ENCODE assay signal across 8 cellular contexts in genomic region chr11:6755303-6755952, GRCh38. TPM values are rescaled to one million over a fixed set of nuclear protein-coding genes. Genes with fewer than 3 reads are reported as not detected.
DNase-seq lines count a peak whose midpoint lies in the region; ATAC-seq, FAIRE-seq and TF ChIP-seq lines count a peak whose summit lies in the region.

No MANE protein-coding gene starts in this region.

- H3K9ac ChIP-seq in HepG2 (ENCODE audit: insufficient read depth, low read depth, low read length), result no peak overlapping the region

- TF ChIP-seq CTCF in HepG2 (CRISPR knock-in tag; IDR thresholded peaks at IDR 0.05) (peak; percentile 71), upper lobe of right lung (IDR thresholded peaks at IDR 0.05) (peak; percentile 90)

- H3K27ac ChIP-seq in HepG2 (ENCODE audit: extremely low read length, insufficient read depth, low read length) (no peak overlapping the region), upper lobe of right lung (no peak overlapping the region)

- intact Hi-C loops in HepG2 (cut with micrococcal nuclease; ENCODE audit: unreplicated experiment), result no loop called here
- intact Hi-C loops in upper lobe of right lung (cut with DNase I), result no loop called here
- intact Hi-C loops in activated T-helper 2 cell treated with anti-CD3 and anti-CD28 coated beads, Interferon-gamma antibody, Interleukin-2, Interleukin-4, amounts not matched to agents 10 μg/mL and 5 μg/mL and 100 μg/mL, durations not matched to agents 14 hours and 24 hours and 36 hours (cut with micrococcal nuclease), result no loop called here

- peaks cover 3% of the 10 kb centered on the region for H3K4me1 Mint-ChIP-seq in activated T-helper 2 cell treated with anti-CD3 and anti-CD28 coated beads, Interferon-gamma antibody, Interleukin-2, Interleukin-4, amounts not matched to agents 10 μg/mL and 5 μg/mL and 100 μg/mL, durations not matched to agents 14 hours and 24 hours and 36 hours (ENCODE audit: low read depth)

- no peaks in the 10 kb centered on the region for H3K79me2 ChIP-seq in HepG2 (ENCODE audit: insufficient read depth, low read length)

- CTCF ChIA-PET in HepG2 (lab: Yijun Ruan, JAX; ENCODE audit: low intra/inter-chr PET ratio, low total read pairs), result interaction anchor here (2.3 kb wide), 1 partner anchor 17 kb away, joined by 8 read pairs; no protein-coding TSS in a partner anchor

- 0% methylated on average over 5 of the region's 5 CpGs for WGBS in HepG2 (ENCODE audit: low lambda C conversion rate)

- BruUV-seq in HepG2 (replicated peaks; lab: Mats Ljungman, UMichigan), result no TSS peak

- ATAC-seq in GM21526 (IDR thresholded peaks at IDR 0.05; ENCODE audit: low FRiP score, unreplicated experiment) (peak; percentile 56), HepG2 (peak; percentile 52; the same call in 2 of the 3 replicates), upper lobe of right lung (peak; percentile 76)

- H3K9me3 ChIP-seq in HepG2 (ENCODE audit: low read length), result no peaks in the 10 kb centered on the region
- H3K9me3 ChIP-seq in upper lobe of right lung, result no peaks in the 10 kb centered on the region

- no peak for TF ChIP-seq POLR2A in HepG2 (IDR thresholded peaks at IDR 0.05; ENCODE audit: insufficient read depth in 1 of 2, low read depth in 2 of 2, low read length in 2 of 2)

- H3K27ac Mint-ChIP-seq in activated T-helper 2 cell treated with anti-CD3 and anti-CD28 coated beads, Interferon-gamma antibody, Interleukin-2, Interleukin-4, amounts not matched to agents 10 μg/mL and 5 μg/mL and 100 μg/mL, durations not matched to agents 14 hours and 24 hours and 36 hours, result no peak overlapping the region

- TF ChIP-seq EP300 in HepG2 (IDR thresholded peaks at IDR 0.05; ENCODE audit: low read depth in 2 of 2, low read length in 2 of 2) (no peak), HepG2 (CRISPR knock-in tag; IDR thresholded peaks at IDR 0.05; ENCODE audit: borderline replicate concordance) (no peak)

- POLR2A ChIA-PET in HepG2 (lab: Yijun Ruan, JAX), result no interaction called here

- H3K4me3 Mint-ChIP-seq in activated T-helper 2 cell treated with anti-CD3 and anti-CD28 coated beads, Interferon-gamma antibody, Interleukin-2, Interleukin-4, amounts not matched to agents 10 μg/mL and 5 μg/mL and 100 μg/mL, durations not matched to agents 14 hours and 24 hours and 36 hours (ENCODE audit: low read depth), result no peak overlapping the region

- no peaks in the 10 kb centered on the region for H3K36me3 ChIP-seq in HepG2 (replicated peaks in 1 of 2; ENCODE audit: control insufficient read depth in 1 of 2, insufficient read depth in 2 of 2, low read length in 2 of 2)
- no peaks in the 10 kb centered on the region for H3K36me3 ChIP-seq in upper lobe of right lung

- H3K4me3 ChIP-seq in HepG2 (replicated peaks in 1 of 3; ENCODE audit: insufficient read depth in 1 of 3, low read depth in 2 of 3, low read length in 3 of 3), result no peak overlapping the region
- H3K4me3 ChIP-seq in upper lobe of right lung, result no peak overlapping the region

- no peak for TF ChIP-seq RAD21 in HepG2 (CRISPR knock-in tag; IDR thresholded peaks at IDR 0.05)

- FAIRE-seq in HepG2 (lab: Jason Lieb, UNC), result peak; percentile 59

- H4K20me1 ChIP-seq in HepG2 (ENCODE audit: insufficient read depth, low read length), result no peaks in the 10 kb centered on the region

- no peaks in the 10 kb centered on the region; a peak in 2 of 5 replicates for H3K27me3 ChIP-seq in HepG2 (ENCODE audit: control insufficient read depth in 1 of 2, insufficient read depth in 2 of 2, low read length in 2 of 2)
- no peaks in the 10 kb centered on the region for H3K27me3 ChIP-seq in upper lobe of right lung

- peak; percentile 3 for DNase-seq in NCI-H2029 treated with DMSO at 0.1 percent for 48 hours (lab: John Stamatoyannopoulos, UW)
- no peak for DNase-seq in NCI-H2029 (lab: John Stamatoyannopoulos, UW)
- DNase-seq in RPMI8226, result peak; percentile 37
- DNase-seq in cerebellum (ENCODE audit: low spot score), result peak; percentile 33
- peak; percentile 10 for DNase-seq in HepG2 (ENCODE audit: low spot score)
- DNase-seq in upper lobe of right lung, result no peak
- DNase-seq in activated T-helper 2 cell treated with anti-CD3 and anti-CD28 coated beads, Interferon-gamma antibody, Interleukin-2, Interleukin-4, amounts not matched to agents 10 μg/mL and 5 μg/mL and 100 μg/mL, durations not matched to agents 14 hours and 24 hours and 36 hours (ENCODE audit: low spot score), result no peak

- H3K4me1 ChIP-seq in HepG2 (ENCODE audit: insufficient read depth, low read length), result no peaks in the 10 kb centered on the region
- no peaks in the 10 kb centered on the region for H3K4me1 ChIP-seq in upper lobe of right lung

- H2AFZ ChIP-seq in HepG2 (ENCODE audit: low read length), result no peak overlapping the region

- H3K27me3 Mint-ChIP-seq in activated T-helper 2 cell treated with anti-CD3 and anti-CD28 coated beads, Interferon-gamma antibody, Interleukin-2, Interleukin-4, amounts not matched to agents 10 μg/mL and 5 μg/mL and 100 μg/mL, durations not matched to agents 14 hours and 24 hours and 36 hours (ENCODE audit: low read depth), result peaks cover 1% of the 10 kb centered on the region

- no peaks in the 10 kb centered on the region for H3K9me3 Mint-ChIP-seq in activated T-helper 2 cell treated with anti-CD3 and anti-CD28 coated beads, Interferon-gamma antibody, Interleukin-2, Interleukin-4, amounts not matched to agents 10 μg/mL and 5 μg/mL and 100 μg/mL, durations not matched to agents 14 hours and 24 hours and 36 hours

- in situ Hi-C loops in HepG2 (cut with HindIII; ENCODE audit: extremely low pct_ligation_motif_present, low pct_unique_long_range_greater_than_20kb), result no loop called here

- no peak overlapping the region for H3K4me2 ChIP-seq in HepG2 (ENCODE audit: low read depth, low read length)

- H3K36me3 Mint-ChIP-seq in activated T-helper 2 cell treated with anti-CD3 and anti-CD28 coated beads, Interferon-gamma antibody, Interleukin-2, Interleukin-4, amounts not matched to agents 10 μg/mL and 5 μg/mL and 100 μg/mL, durations not matched to agents 14 hours and 24 hours and 36 hours (ENCODE audit: low read depth), result no peaks in the 10 kb centered on the region

RNA-seq across cellular contexts. Expression of gene OR2AG2, which starts 16.3 kb away (rescaled TPM):
- total RNA-seq in cerebellum (2.3 TPM), HepG2 (2016; rRNA removed; fragmentation: Illumina TruSeq; extraction: Trizol) (not detected in 2 replicates), upper lobe of right lung (0.14 TPM)
- not detected in 2 replicates for total RNA-seq in HepG2 (2016; cell fraction: cytosol; rRNA removed; fragmentation: Illumina TruSeq; extraction: Trizol; ENCODE audit: low read depth)
- not detected in 2 replicates for total RNA-seq in HepG2 (2016; cell fraction: insoluble cytoplasmic fraction; rRNA removed; fragmentation: Illumina TruSeq; extraction: Trizol)
- total RNA-seq in HepG2 (2016; cell fraction: membrane; rRNA removed; fragmentation: Illumina TruSeq; extraction: Trizol), result not detected in 2 replicates
- total RNA-seq in HepG2 (2016; cell fraction: nucleus; rRNA removed; fragmentation: Illumina TruSeq; extraction: Trizol), result not detected in 2 replicates
- polyA plus RNA-seq in HepG2 (2011; rRNA removed), result not detected in 2 replicates
- not detected in 2 replicates for polyA plus RNA-seq in HepG2 (2011; cell fraction: cytosol; rRNA removed)
- polyA plus RNA-seq in HepG2 (2011; cell fraction: nucleus; rRNA removed), result not detected in 2 replicates
- polyA plus RNA-seq in HepG2 (2012), result not detected in 2 replicates
- polyA plus RNA-seq in HepG2 (2016; cell fraction: cytosol; fragmentation: Illumina TruSeq; extraction: Trizol; ENCODE audit: low read depth), result not detected in 2 replicates
- not detected in 2 replicates for polyA plus RNA-seq in HepG2 (2016; cell fraction: insoluble cytoplasmic fraction; fragmentation: Illumina TruSeq; extraction: Trizol; ENCODE audit: low read depth)
- polyA plus RNA-seq in HepG2 (2016; cell fraction: membrane; fragmentation: Illumina TruSeq; extraction: Trizol; ENCODE audit: low read depth), result not detected in 2 replicates
- polyA plus RNA-seq in HepG2 (2016; cell fraction: nucleus; fragmentation: Illumina TruSeq; extraction: Trizol; ENCODE audit: insufficient read depth, low read depth), result not detected in 2 replicates
- polyA minus RNA-seq in HepG2 (2011; rRNA and poly(A)+ RNA removed; ENCODE audit: low replicate concordance), result not detected in 2 replicates
- polyA minus RNA-seq in HepG2 (2011; cell fraction: cytosol; rRNA and poly(A)+ RNA removed), result not detected in 2 replicates
- polyA minus RNA-seq in HepG2 (2011; cell fraction: nucleus; rRNA and poly(A)+ RNA removed), result not detected in 2 replicates
- total RNA-seq in activated T-helper 2 cell treated with anti-CD3 and anti-CD28 coated beads, Interferon-gamma antibody, Interleukin-2, Interleukin-4, amounts not matched to agents 10 μg/mL and 5 μg/mL and 100 μg/mL, durations not matched to agents 14 hours and 24 hours and 36 hours, result 0.34 and 0.60 TPM in 2 replicates

RNA-seq across cellular contexts. Expression of gene OR2AG1, which starts 27.4 kb away (rescaled TPM):
- total RNA-seq in cerebellum (not detected), HepG2 (2016; rRNA removed; fragmentation: Illumina TruSeq; extraction: Trizol) (not detected in 2 replicates), upper lobe of right lung (not detected)
- not detected in 2 replicates for total RNA-seq in HepG2 (2016; cell fraction: cytosol; rRNA removed; fragmentation: Illumina TruSeq; extraction: Trizol; ENCODE audit: low read depth)
- total RNA-seq in HepG2 (2016; cell fraction: insoluble cytoplasmic fraction; rRNA removed; fragmentation: Illumina TruSeq; extraction: Trizol), result not detected in 2 replicates
- not detected in 2 replicates for total RNA-seq in HepG2 (2016; cell fraction: membrane; rRNA removed; fragmentation: Illumina TruSeq; extraction: Trizol)
- total RNA-seq in HepG2 (2016; cell fraction: nucleus; rRNA removed; fragmentation: Illumina TruSeq; extraction: Trizol), result not detected in 2 replicates
- not detected in 2 replicates for polyA plus RNA-seq in HepG2 (2011; rRNA removed)
- polyA plus RNA-seq in HepG2 (2011; cell fraction: cytosol; rRNA removed), result not detected in 2 replicates
- polyA plus RNA-seq in HepG2 (2011; cell fraction: nucleus; rRNA removed), result not detected in 2 replicates
- not detected in 2 replicates for polyA plus RNA-seq in HepG2 (2012)
- not detected in 2 replicates for polyA plus RNA-seq in HepG2 (2016; cell fraction: cytosol; fragmentation: Illumina TruSeq; extraction: Trizol; ENCODE audit: low read depth)
- polyA plus RNA-seq in HepG2 (2016; cell fraction: insoluble cytoplasmic fraction; fragmentation: Illumina TruSeq; extraction: Trizol; ENCODE audit: low read depth), result not detected in 2 replicates
- polyA plus RNA-seq in HepG2 (2016; cell fraction: membrane; fragmentation: Illumina TruSeq; extraction: Trizol; ENCODE audit: low read depth), result not detected in 2 replicates
- not detected in 2 replicates for polyA plus RNA-seq in HepG2 (2016; cell fraction: nucleus; fragmentation: Illumina TruSeq; extraction: Trizol; ENCODE audit: insufficient read depth, low read depth)
- not detected in 2 replicates for polyA minus RNA-seq in HepG2 (2011; rRNA and poly(A)+ RNA removed; ENCODE audit: low replicate concordance)
- polyA minus RNA-seq in HepG2 (2011; cell fraction: cytosol; rRNA and poly(A)+ RNA removed), result not detected in 2 replicates
- polyA minus RNA-seq in HepG2 (2011; cell fraction: nucleus; rRNA and poly(A)+ RNA removed), result not detected in 2 replicates
- not detected in 2 replicates for total RNA-seq in activated T-helper 2 cell treated with anti-CD3 and anti-CD28 coated beads, Interferon-gamma antibody, Interleukin-2, Interleukin-4, amounts not matched to agents 10 μg/mL and 5 μg/mL and 100 μg/mL, durations not matched to agents 14 hours and 24 hours and 36 hours

RNA-seq across cellular contexts. Expression of gene OR6A2, which starts 44.1 kb away (rescaled TPM):
- total RNA-seq in cerebellum, result 3.1 TPM
- total RNA-seq in HepG2 (2016; rRNA removed; fragmentation: Illumina TruSeq; extraction: Trizol), result not detected in 2 replicates
- total RNA-seq in HepG2 (2016; cell fraction: cytosol; rRNA removed; fragmentation: Illumina TruSeq; extraction: Trizol; ENCODE audit: low read depth), result not detected in 2 replicates
- total RNA-seq in HepG2 (2016; cell fraction: insoluble cytoplasmic fraction; rRNA removed; fragmentation: Illumina TruSeq; extraction: Trizol), result not detected in 2 replicates
- not detected in 2 replicates for total RNA-seq in HepG2 (2016; cell fraction: membrane; rRNA removed; fragmentation: Illumina TruSeq; extraction: Trizol)
- total RNA-seq in HepG2 (2016; cell fraction: nucleus; rRNA removed; fragmentation: Illumina TruSeq; extraction: Trizol), result not detected in 2 replicates
- polyA plus RNA-seq in HepG2 (2011; rRNA removed), result not detected in 2 replicates
- not detected in 2 replicates for polyA plus RNA-seq in HepG2 (2011; cell fraction: cytosol; rRNA removed)
- not detected in 2 replicates for polyA plus RNA-seq in HepG2 (2011; cell fraction: nucleus; rRNA removed)
- polyA plus RNA-seq in HepG2 (2012), result not detected in 2 replicates
- not detected in 2 replicates for polyA plus RNA-seq in HepG2 (2016; cell fraction: cytosol; fragmentation: Illumina TruSeq; extraction: Trizol; ENCODE audit: low read depth)
- not detected in 2 replicates for polyA plus RNA-seq in HepG2 (2016; cell fraction: insoluble cytoplasmic fraction; fragmentation: Illumina TruSeq; extraction: Trizol; ENCODE audit: low read depth)
- polyA plus RNA-seq in HepG2 (2016; cell fraction: membrane; fragmentation: Illumina TruSeq; extraction: Trizol; ENCODE audit: low read depth), result not detected in 2 replicates
- polyA plus RNA-seq in HepG2 (2016; cell fraction: nucleus; fragmentation: Illumina TruSeq; extraction: Trizol; ENCODE audit: insufficient read depth, low read depth), result not detected in 2 replicates
- not detected in 2 replicates for polyA minus RNA-seq in HepG2 (2011; rRNA and poly(A)+ RNA removed; ENCODE audit: low replicate concordance)
- polyA minus RNA-seq in HepG2 (2011; cell fraction: cytosol; rRNA and poly(A)+ RNA removed), result not detected in 2 replicates
- polyA minus RNA-seq in HepG2 (2011; cell fraction: nucleus; rRNA and poly(A)+ RNA removed), result not detected in 2 replicates
- not detected for total RNA-seq in upper lobe of right lung
- total RNA-seq in activated T-helper 2 cell treated with anti-CD3 and anti-CD28 coated beads, Interferon-gamma antibody, Interleukin-2, Interleukin-4, amounts not matched to agents 10 μg/mL and 5 μg/mL and 100 μg/mL, durations not matched to agents 14 hours and 24 hours and 36 hours, result 0.32 and 0.53 TPM in 2 replicates

Comparison
In these comparisons a context has a peak if more than half of its experiments do, and no peak if none do; other contexts are left out.
1. DNase-seq: peak in NCI-H2029 treated with DMSO at 0.1 percent for 48 hours (single experiment), RPMI8226 (single experiment), cerebellum (single experiment) and HepG2 (single experiment); none in NCI-H2029 (single experiment), upper lobe of right lung (single experiment) and activated T-helper 2 cell treated with anti-CD3 and anti-CD28 coated beads, Interferon-gamma antibody, Interleukin-2, Interleukin-4, amounts not matched to agents 10 μg/mL and 5 μg/mL and 100 μg/mL, durations not matched to agents 14 hours and 24 hours and 36 hours (single experiment).
2. Peak in every context shown above with its lines, with median percentiles within 50 percentile points of each other: ATAC-seq.